Comparison of ENCODE assay signal across 28 cellular contexts in the genomic region with DNA sequence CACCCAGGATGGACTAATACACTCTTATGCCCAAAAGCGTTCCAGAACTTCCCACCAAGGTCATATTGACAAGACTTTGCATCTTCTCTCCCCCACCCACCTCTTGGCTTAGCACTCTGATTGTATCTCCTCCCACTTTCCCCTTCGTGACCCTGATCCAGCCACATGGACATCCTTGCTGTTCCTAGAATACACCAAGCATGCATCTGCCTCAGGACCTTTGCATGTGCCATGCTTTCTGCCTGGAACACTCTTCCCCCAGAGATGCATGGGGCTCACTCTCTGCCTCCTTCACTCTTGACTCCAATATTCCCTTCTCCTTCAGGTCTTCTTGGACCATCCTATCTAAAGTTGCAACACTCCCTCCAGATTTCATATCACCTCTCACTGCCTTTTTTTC. TPM values are rescaled to one million over a fixed set of nuclear protein-coding genes. Genes with fewer than 3 reads are reported as not detected.
"Had no signal": no experiment of that assay in that cellular context is flagged by ENCODE, and none has a peak within 500 bp of the region (broad histone marks: within the 10 kb centered on the region; RNA-seq: fewer than 3 reads in every experiment).

No MANE protein-coding gene starts in this region.

- H3K9me3 ChIP-seq: ascending aorta, body of pancreas, Peyer's patch, SJCRH30, SK-N-SH had no signal

- H3K9me3 Mint-ChIP-seq: activated T-helper 17 cell treated with anti-CD3 and anti-CD28 coated beads, Interleukin-2, amount 50 U/mL, for 72 hours had no signal

- H3K27me3 ChIP-seq: ascending aorta, body of pancreas, Peyer's patch, SJCRH30 had no signal

- DNase-seq: activated B cell treated with CpG ODN at 0.5 μM for 24 hours; activated CD4-positive, alpha-beta memory T cell treated with anti-CD3 and anti-CD28 coated beads, Interleukin-2, amount 10 ng/mL, durations not matched to agents 7 days and 5 days; activated CD4-positive, alpha-beta T cell treated with anti-CD3 and anti-CD28 coated beads for 1 hour; activated CD4-positive, alpha-beta T cell treated with anti-CD3 and anti-CD28 coated beads, Interleukin-2, amount 50 U/mL, for 1 hour; activated gamma-delta T cell; activated naive CD4-positive, alpha-beta T cell treated with anti-CD3 and anti-CD28 coated beads, Interleukin-2, amount 10 ng/mL, durations not matched to agents 7 days and 5 days; activated T-cell treated with anti-CD3 and anti-CD28 coated beads for 4 hours; activated T-cell treated with anti-CD3 and anti-CD28 coated beads, Interleukin-2, amount 50 U/mL, for 48 hours; amniotic stem cell; body of pancreas; Kasumi-1; NCI-H1048; NCI-H146; NCI-H187 treated with DMSO at 0.1 percent for 48 hours; NCI-H2081 treated with DMSO at 0.1 percent for 48 hours; NCI-H446; NCI-H524; Peyer's patch; Right ventricle myocardium superior; SJCRH30; SK-N-SH had no signal

- H3K4me2 ChIP-seq: SK-N-SH had no signal

- H3K4me1 ChIP-seq: ascending aorta, body of pancreas, SJCRH30 had no signal

- H3K36me3 ChIP-seq: ascending aorta, Peyer's patch, SJCRH30 had no signal

- ATAC-seq: activated T-helper 17 cell treated with anti-CD3 and anti-CD28 coated beads, Interleukin-2, amount 50 U/mL, for 72 hours; body of pancreas had no signal

- H3K27ac ChIP-seq: ascending aorta, body of pancreas, Peyer's patch, RWPE1, SJCRH30 had no signal

- H3K4me3 Mint-ChIP-seq: activated B cell treated with CpG ODN at 0.5 μM for 24 hours; activated CD4-positive, alpha-beta memory T cell treated with anti-CD3 and anti-CD28 coated beads, Interleukin-2, amount 10 ng/mL, durations not matched to agents 7 days and 5 days; activated naive CD4-positive, alpha-beta T cell treated with anti-CD3 and anti-CD28 coated beads, Interleukin-2, amount 10 ng/mL, durations not matched to agents 7 days and 5 days; activated T-helper 17 cell treated with anti-CD3 and anti-CD28 coated beads, Interleukin-2, amount 50 U/mL, for 72 hours; central memory CD8-positive, alpha-beta T cell had no signal

- H3K9ac ChIP-seq: SK-N-SH had no signal

- H3K4me3 ChIP-seq: ascending aorta, body of pancreas, Peyer's patch, SJCRH30 had no signal

- H3K27ac Mint-ChIP-seq: activated CD4-positive, alpha-beta memory T cell treated with anti-CD3 and anti-CD28 coated beads, Interleukin-2, amount 10 ng/mL, durations not matched to agents 7 days and 5 days; activated naive CD4-positive, alpha-beta T cell treated with anti-CD3 and anti-CD28 coated beads, Interleukin-2, amount 10 ng/mL, durations not matched to agents 7 days and 5 days; activated T-helper 17 cell treated with anti-CD3 and anti-CD28 coated beads, Interleukin-2, amount 50 U/mL, for 72 hours had no signal

- H3K27me3 Mint-ChIP-seq: activated B cell treated with CpG ODN at 0.5 μM for 24 hours; activated T-helper 17 cell treated with anti-CD3 and anti-CD28 coated beads, Interleukin-2, amount 50 U/mL, for 72 hours; central memory CD8-positive, alpha-beta T cell had no signal

RNA-seq across cellular contexts. Expression of a gene that starts 16.2 kb away (rescaled TPM):
- total RNA-seq: bronchial epithelial cell, SJCRH30 had no signal
- polyA plus RNA-seq: SK-N-SH had no signal

RNA-seq across cellular contexts. Expression of a gene that starts 34.4 kb away (rescaled TPM):
- total RNA-seq: activated B cell treated with CpG ODN at 0.5 μM for 24 hours, bronchial epithelial cell, SJCRH30 had no signal

RNA-seq across cellular contexts. Expression of a gene that starts 41.9 kb away (rescaled TPM):
- total RNA-seq: activated CD4-positive, alpha-beta memory T cell treated with anti-CD3 and anti-CD28 coated beads, Interleukin-2, amount 10 ng/mL, durations not matched to agents 7 days and 5 days; activated CD8-positive, alpha-beta memory T cell treated with anti-CD3 and anti-CD28 coated beads for 36 hours; activated T-helper 17 cell treated with anti-CD3 and anti-CD28 coated beads, Interleukin-2, amount 50 U/mL, for 72 hours; ascending aorta; body of pancreas; bronchial epithelial cell; Peyer's patch; Right ventricle myocardium superior; SJCRH30; T-helper 1 cell treated with Interleukin-12 subunit alpha and Interleukin-12 subunit beta and Interleukin-4 antibody, amounts not matched to agents 30 ng/mL and 1 ng/mL, for 36 hours had no signal
- polyA plus RNA-seq: SK-N-SH had no signal
